26 cellular contexts compared by ENCODE assay signal in genomic region chr20:24816431-24816830, GRCh38.
DNase-seq lines count a peak whose midpoint lies in the region; ATAC-seq and TF ChIP-seq lines count a peak whose summit lies in the region.
"Had no signal": no experiment of that assay in that cellular context is flagged by ENCODE, and none has a peak within 500 bp of the region (broad histone marks: within the 10 kb centered on the region; RNA-seq: fewer than 3 reads in every experiment).

No MANE protein-coding gene starts in this region.

- no peaks in the 10 kb centered on the region for H4K20me1 ChIP-seq in osteoblast (ENCODE audit: insufficient read depth, low read length)

- H2AFZ ChIP-seq in osteoblast (ENCODE audit: low read length), result no peak overlapping the region

- ATAC-seq in HG02938 (IDR thresholded peaks at IDR 0.05; ENCODE audit: unreplicated experiment), result no peak
- ATAC-seq: PC-3 had no signal

- no peaks in the 10 kb centered on the region for H3K36me3 ChIP-seq in MG63
- no peaks in the 10 kb centered on the region for H3K36me3 ChIP-seq in osteoblast (ENCODE audit: insufficient read depth, low read length)
- no peaks in the 10 kb centered on the region for H3K36me3 ChIP-seq in ascending aorta

- H3K4me1 ChIP-seq in osteoblast (ENCODE audit: insufficient read depth, low read length) (no peaks in the 10 kb centered on the region), ascending aorta (no peaks in the 10 kb centered on the region)

- H3K79me2 ChIP-seq in osteoblast (ENCODE audit: insufficient read depth, low read length), result no peaks in the 10 kb centered on the region

- DNase-seq in AML-193 (lab: John Stamatoyannopoulos, UW) (peak; percentile 20 to 46), MG63 (peak; percentile 22), SW480 (ENCODE audit: low spot score) (peak; percentile 23), osteoblast (ENCODE audit: insufficient read length, low spot score, missing footprints) (peak; percentile 50), retina (no peak), NCI-H1930 (lab: John Stamatoyannopoulos, UW) (no peak), ascending aorta (ENCODE audit: low spot score in 2 of 2) (no peak)
- DNase-seq: 8988T, EL, H7, HFFc6, IMR-90, NCI-H1105, NCI-H146, NCI-H2029 treated with DMSO at 0.1 percent for 48 hours, NCI-H2171, NCI-H446, NCI-H526, PC-3, SHP77 treated with DMSO at 0.1 percent for 48 hours, SW 1271, T-helper 2 cell had no signal

- intact Hi-C loops in ascending aorta (cut with DNase I), result no loop called here

- TF ChIP-seq CTCF in osteoblast (IDR thresholded peaks at IDR 0.05; ENCODE audit: extremely low read depth, low read depth, low read length) (no peak), ascending aorta (IDR thresholded peaks at IDR 0.05) (no peak)

- no peaks in the 10 kb centered on the region for H3K27me3 ChIP-seq in MG63
- H3K27me3 ChIP-seq in osteoblast (ENCODE audit: insufficient read depth, low read length), result no peaks in the 10 kb centered on the region
- no peaks in the 10 kb centered on the region for H3K27me3 ChIP-seq in ascending aorta

- H3K27ac ChIP-seq in osteoblast (ENCODE audit: low read depth, low read length) (no peak overlapping the region), ascending aorta (no peak overlapping the region)
- H3K27ac ChIP-seq: HL-60, KMS-11, SK-N-MC had no signal

- H3K4me2 ChIP-seq in osteoblast (ENCODE audit: insufficient read depth, low read length), result no peak overlapping the region
- H3K4me2 ChIP-seq: KMS-11 had no signal

- H3K4me3 ChIP-seq in MG63 (no peak overlapping the region), osteoblast (ENCODE audit: insufficient read depth, low read length) (no peak overlapping the region), ascending aorta (no peak overlapping the region)
- H3K4me3 ChIP-seq: SK-N-MC had no signal

- no peaks in the 10 kb centered on the region for H3K9me3 ChIP-seq in MG63
- no peaks in the 10 kb centered on the region for H3K9me3 ChIP-seq in osteoblast (ENCODE audit: low read depth, low read length)
- no peaks in the 10 kb centered on the region for H3K9me3 ChIP-seq in ascending aorta

Comparison
In these comparisons a context has a peak if more than half of its experiments do, and no peak if none do; other contexts are left out.
1. DNase-seq: peak in AML-193 (2 of 2), MG63 (single experiment), SW480 (single experiment) and osteoblast (single experiment); none in retina (single experiment), NCI-H1930 (0 of 2) and ascending aorta (0 of 2).